Comparison of ENCODE assay signal across 30 cellular contexts in the genomic region with DNA sequence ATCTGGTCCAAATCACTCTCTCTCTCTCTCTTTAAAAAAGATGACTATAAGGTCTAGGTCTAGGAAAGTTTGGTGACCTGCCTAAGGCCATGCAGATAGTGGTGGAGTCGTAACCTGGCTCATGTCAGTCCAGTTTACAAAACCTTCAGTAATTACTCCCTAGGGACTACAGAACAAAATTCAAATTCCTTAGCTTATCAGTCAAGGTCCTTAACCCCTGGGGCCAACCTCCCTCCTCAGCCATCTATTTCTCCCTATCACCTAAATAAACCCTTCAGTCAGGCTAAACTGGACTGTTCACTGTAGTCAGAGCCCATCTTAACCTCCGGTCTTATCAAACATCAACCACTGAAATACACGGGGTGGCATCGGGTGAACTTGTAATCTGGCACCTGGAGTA.
"Had no signal": no experiment of that assay in that cellular context is flagged by ENCODE, and none has a peak within 500 bp of the region (broad histone marks: within the 10 kb centered on the region; RNA-seq: fewer than 3 reads in every experiment).

No MANE protein-coding gene starts in this region.

- H3K4me2 ChIP-seq: neural progenitor cell had no signal

- H3K4me3 ChIP-seq: left ventricle myocardium inferior, lung, neural progenitor cell, ovary, right atrium auricular region, skin epidermis, stomach, testis, thyroid gland, transverse colon, upper lobe of right lung had no signal

- H3K36me3 Mint-ChIP-seq: immature natural killer cell; mesothelial cell of epicardium; naive B cell; natural killer cell; neural progenitor cell; stimulated activated naive B cell treated with anti-CD40 and anti-IgM and Interleukin-4, amounts not matched to agents 10 μg/mL and 1 μg/mL and 100 μg/mL, for 72 hours had no signal

- H3K36me3 ChIP-seq: left ventricle myocardium inferior, neural progenitor cell, neutrophil, ovary, right atrium auricular region, stomach, thyroid gland, transverse colon, upper lobe of right lung had no signal

- H3K9ac ChIP-seq: neural progenitor cell had no signal

- ATAC-seq: natural killer cell; sciatic nerve; stimulated activated naive B cell treated with anti-CD40 and anti-IgM and Interleukin-4, amounts not matched to agents 10 μg/mL and 1 μg/mL and 100 μg/mL, for 72 hours; stimulated activated naive CD8-positive, alpha-beta T cell treated with anti-CD3 and anti-CD28 coated beads, Interleukin-15, Interleukin-2, amounts not matched to agents 100 U/mL and 50 U/mL, for 24 hours; upper lobe of right lung had no signal

- H3K27ac ChIP-seq: left ventricle myocardium inferior, neural progenitor cell, neutrophil, ovary, right atrium auricular region, skin epidermis, stomach, testis, thyroid gland, transverse colon, upper lobe of right lung had no signal

- H3K27me3 ChIP-seq: neural progenitor cell, neutrophil, ovary, right atrium auricular region, testis, thyroid gland, transverse colon, upper lobe of right lung had no signal

- H3K4me3 Mint-ChIP-seq: immature natural killer cell; mesothelial cell of epicardium; naive B cell; natural killer cell; nephron progenitor cell; neural progenitor cell; stimulated activated naive B cell treated with anti-CD40 and anti-IgM and Interleukin-4, amounts not matched to agents 10 μg/mL and 1 μg/mL and 100 μg/mL, for 72 hours had no signal

- H3K4me1 ChIP-seq: left ventricle myocardium inferior, neural progenitor cell, right atrium auricular region, testis, thyroid gland, transverse colon, upper lobe of right lung had no signal

- H3K4me1 Mint-ChIP-seq: immature natural killer cell; mesothelial cell of epicardium; naive B cell; natural killer cell; neural progenitor cell; stimulated activated naive B cell treated with anti-CD40 and anti-IgM and Interleukin-4, amounts not matched to agents 10 μg/mL and 1 μg/mL and 100 μg/mL, for 72 hours had no signal

- H3K9me3 ChIP-seq: left ventricle myocardium inferior, neutrophil, ovary, right atrium auricular region, stomach, testis, thyroid gland, transverse colon, upper lobe of right lung had no signal

- H2AFZ ChIP-seq: neural progenitor cell had no signal

- H3K27me3 Mint-ChIP-seq: progenitor cell of endocrine pancreas had no signal

- DNase-seq: hypothalamus; immature natural killer cell; left ventricle myocardium inferior; mesendoderm; naive B cell; natural killer cell; nephron progenitor cell; occipital lobe; ovary; stimulated activated CD4-positive, alpha-beta T cell treated with anti-CD3 and anti-CD28 coated beads, Interleukin-12 subunit alpha, Interleukin-12 subunit beta, amount 100 ng/mL, for 4 hours; stimulated activated CD4-positive, alpha-beta T cell treated with anti-CD3 and anti-CD28 coated beads, Interleukin-15, amount 100 ng/mL, for 24 hours; stimulated activated CD4-positive, alpha-beta T cell treated with anti-CD3 and anti-CD28 coated beads, Interleukin-2, amount 100 ng/mL, for 24 hours; stimulated activated CD4-positive, alpha-beta T cell treated with anti-CD3 and anti-CD28 coated beads, Interleukin-4, amount 100 ng/mL, for 1 hour; stimulated activated naive B cell treated with anti-CD40 and anti-IgM and Interleukin-4, amounts not matched to agents 10 μg/mL and 1 μg/mL and 100 μg/mL, for 72 hours; stimulated activated naive CD8-positive, alpha-beta T cell treated with anti-CD3 and anti-CD28 coated beads, Interleukin-15, Interleukin-2, amounts not matched to agents 100 U/mL and 50 U/mL, for 24 hours; stomach; testis; thyroid gland; transverse colon; upper lobe of right lung had no signal

- FAIRE-seq: islet of Langerhans, urothelium cell line had no signal

- H3K9me3 Mint-ChIP-seq: immature natural killer cell; natural killer cell; stimulated activated naive B cell treated with anti-CD40 and anti-IgM and Interleukin-4, amounts not matched to agents 10 μg/mL and 1 μg/mL and 100 μg/mL, for 72 hours had no signal

- H3K27ac Mint-ChIP-seq: immature natural killer cell; mesothelial cell of epicardium; naive B cell; natural killer cell; nephron progenitor cell; neural progenitor cell; progenitor cell of endocrine pancreas; stimulated activated naive B cell treated with anti-CD40 and anti-IgM and Interleukin-4, amounts not matched to agents 10 μg/mL and 1 μg/mL and 100 μg/mL, for 72 hours had no signal
